In the genomic region with DNA sequence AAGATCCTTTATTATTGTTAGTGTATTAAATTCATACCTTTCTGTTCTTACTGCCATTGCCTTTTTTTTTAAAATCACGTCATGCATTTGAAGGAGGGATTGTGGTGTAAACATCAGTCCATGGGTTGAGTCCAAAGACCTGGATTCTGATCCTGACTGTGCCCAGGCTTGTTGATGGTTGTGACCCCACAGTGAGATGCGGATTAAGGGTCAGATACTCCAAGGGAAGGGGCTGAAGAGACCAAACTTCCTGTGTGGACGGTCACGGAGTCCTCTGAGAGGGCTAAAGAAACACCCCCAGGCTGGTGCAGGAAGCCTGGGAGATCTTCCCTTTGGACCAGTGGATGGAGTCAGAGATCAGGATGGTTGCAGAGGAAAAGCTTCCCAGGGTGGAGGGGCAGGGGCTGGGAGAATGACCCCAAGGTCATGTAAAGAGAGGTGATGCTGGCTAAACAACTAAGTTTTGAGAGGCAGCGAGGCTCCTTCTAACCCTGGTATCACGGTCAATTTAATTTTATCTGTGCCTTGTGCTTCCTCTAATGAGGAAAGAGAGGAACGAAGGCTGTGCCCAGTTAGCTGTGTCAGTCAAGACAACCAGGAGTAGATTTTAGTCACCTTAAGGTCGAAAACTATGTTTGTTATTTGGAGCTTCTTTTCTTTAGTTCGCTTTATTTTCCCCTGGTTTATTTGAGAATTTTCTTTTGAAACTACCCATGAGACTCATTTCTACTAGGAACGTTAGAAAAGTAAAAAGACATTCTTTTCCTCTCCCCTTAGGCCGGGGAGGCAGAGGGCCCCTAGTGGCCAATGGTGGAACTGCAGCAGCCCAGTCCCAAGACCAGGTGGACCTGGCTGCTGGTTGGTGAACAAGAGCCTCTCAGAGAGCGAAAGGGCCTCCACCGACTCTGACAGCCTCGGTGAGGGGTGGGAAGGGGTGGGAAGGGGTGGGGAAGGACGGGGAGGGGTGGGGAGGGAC, we compare ENCODE assay signal across 8 cellular contexts. TPM values are rescaled to one million over a fixed set of nuclear protein-coding genes. Genes with fewer than 3 reads are reported as not detected.
DNase-seq lines count a peak whose midpoint lies in the region; ATAC-seq and TF ChIP-seq lines count a peak whose summit lies in the region.

No MANE protein-coding gene starts in this region.

- H3K27me3 Mint-ChIP-seq in GM23338 (ENCODE audit: insufficient read depth, low read depth, poor library complexity): peaks cover 5% of the 10 kb centered on the region
- peaks cover 12% of the 10 kb centered on the region for H3K27me3 Mint-ChIP-seq in activated T-helper 1 cell treated with anti-CD3 and anti-CD28 coated beads, Interleukin-12 subunit alpha, Interleukin-12 subunit beta, Interleukin-2, Interleukin-4 antibody, amounts not matched to agents 30 ng/mL and 10 ng/mL and 1 ng/mL, durations not matched to agents 14 hours and 24 hours and 36 hours (ENCODE audit: insufficient read depth)

- H3K4me3 ChIP-seq in GM23338 (no peak overlapping the region), fibroblast of pulmonary artery (replicated peaks; ENCODE audit: low read depth, low read length) (no peak overlapping the region), neuronal stem cell (ENCODE audit: low read length in 2 of 2) (no peak overlapping the region)

- peaks cover 7% of the 10 kb centered on the region; the same call in 1 of the 2 replicates for H3K4me1 ChIP-seq in GM23338 (ENCODE audit: insufficient read depth)
- H3K4me1 ChIP-seq in neuronal stem cell (ENCODE audit: control insufficient read depth in 2 of 2, insufficient read depth in 1 of 2, low read depth in 1 of 2, low read length in 2 of 2): peaks cover 6 to 9% of the 10 kb centered on the region in 2 donors

- H2AK5ac ChIP-seq in neuronal stem cell (ENCODE audit: low read depth, low read length): no peak overlapping the region

- no peak overlapping the region for H2BK120ac ChIP-seq in neuronal stem cell (ENCODE audit: low read depth, low read length)

- TF ChIP-seq CTCF in GM23338 (conservative IDR thresholded peaks at IDR 0.05; ENCODE audit: low read depth in 2 of 2) (peak; percentile 86 to 97), fibroblast of pulmonary artery (IDR thresholded peaks at IDR 0.05; ENCODE audit: low read length, missing control alignments) (peak; percentile 98)

- H3K9me3 ChIP-seq in neuronal stem cell (replicated peaks in 1 of 2; ENCODE audit: control insufficient read depth in 2 of 2, insufficient read depth in 1 of 2, low read depth in 1 of 2, low read length in 2 of 2): no peaks in the 10 kb centered on the region

- DNase-seq in EL (peak; percentile 82), GM23338 (ENCODE audit: low spot score) (peak; percentile 96), LHCN-M2 (ENCODE audit: low read depth) (peak; percentile 70), RPMI8226 (peak; percentile 91), fibroblast of pulmonary artery (ENCODE audit: low read depth) (peak; percentile 89), neuronal stem cell (ENCODE audit: low spot score) (peak; percentile 79), substantia nigra (lab: John Stamatoyannopoulos, UW) (peak in 42 of 49 donors; percentile 11 to 82 (median 57))
- DNase-seq in activated T-helper 1 cell treated with anti-CD3 and anti-CD28 coated beads, Interleukin-12 subunit alpha, Interleukin-12 subunit beta, Interleukin-2, Interleukin-4 antibody, amounts not matched to agents 30 ng/mL and 10 ng/mL and 1 ng/mL, durations not matched to agents 14 hours and 24 hours and 36 hours (ENCODE audit: low spot score): peak; percentile 72

- H3K9me2 ChIP-seq in GM23338 (ENCODE audit: insufficient read depth): no peaks in the 10 kb centered on the region

- H3K27ac ChIP-seq in GM23338 (ENCODE audit: low read depth) (no peak overlapping the region), neuronal stem cell (replicated peaks; ENCODE audit: low read length) (no peak overlapping the region), substantia nigra (ENCODE audit: low read depth, low read length, poor library complexity, severe bottlenecking) (no peak overlapping the region)

- no peak overlapping the region for H2BK15ac ChIP-seq in neuronal stem cell (ENCODE audit: low read length)

- peak; percentile 99 for ATAC-seq in GM23338

- H3K14ac ChIP-seq in neuronal stem cell (ENCODE audit: low read length): no peak overlapping the region

- no peak overlapping the region for H2BK5ac ChIP-seq in neuronal stem cell (ENCODE audit: low read length)

- H3F3A ChIP-seq in GM23338 (replicated peaks; ENCODE audit: low read depth): no peaks in the 10 kb centered on the region

- H4K91ac ChIP-seq in neuronal stem cell (ENCODE audit: low read depth, low read length, poor library complexity): no peak overlapping the region

- H2AFZ ChIP-seq in GM23338: peak overlapping the region; percentile 82; the same call in 1 of the 2 replicates
- peak overlapping the region; percentile 75 for H2AFZ ChIP-seq in neuronal stem cell (ENCODE audit: low read length)

- H3K27me3 ChIP-seq in GM23338 (ENCODE audit: insufficient read depth): no peaks in the 10 kb centered on the region
- peaks cover 0 to 3% (median 0%) of the 10 kb centered on the region in 3 experiments for H3K27me3 ChIP-seq in neuronal stem cell (ENCODE audit: control insufficient read depth in 3 of 3, insufficient read depth in 3 of 3, low read depth in 1 of 3, low read length in 3 of 3)

- H3K79me1 ChIP-seq in neuronal stem cell (ENCODE audit: low read depth, low read length): no peaks in the 10 kb centered on the region

- H4K8ac ChIP-seq in neuronal stem cell (ENCODE audit: low read depth, low read length): peak overlapping the region; percentile 26

- H3K9ac ChIP-seq in neuronal stem cell (ENCODE audit: low read depth, low read length, poor library complexity): no peak overlapping the region

- H3K4me2 ChIP-seq in GM23338 (peak overlapping the region; percentile 29; the same call in 1 of the 2 replicates), neuronal stem cell (ENCODE audit: insufficient read depth, low read length, poor library complexity, severe bottlenecking) (no peak overlapping the region)

- H3K9me3 Mint-ChIP-seq in GM23338: no peaks in the 10 kb centered on the region
- H3K9me3 Mint-ChIP-seq in activated T-helper 1 cell treated with anti-CD3 and anti-CD28 coated beads, Interleukin-12 subunit alpha, Interleukin-12 subunit beta, Interleukin-2, Interleukin-4 antibody, amounts not matched to agents 30 ng/mL and 10 ng/mL and 1 ng/mL, durations not matched to agents 14 hours and 24 hours and 36 hours: no peaks in the 10 kb centered on the region

- H2BK12ac ChIP-seq in neuronal stem cell (ENCODE audit: low read length): no peak overlapping the region

- H3K79me2 ChIP-seq in GM23338 (replicated peaks; ENCODE audit: insufficient read depth): no peaks in the 10 kb centered on the region

- H3K4me1 Mint-ChIP-seq in GM23338: peaks cover 7% of the 10 kb centered on the region
- H3K4me1 Mint-ChIP-seq in activated T-helper 1 cell treated with anti-CD3 and anti-CD28 coated beads, Interleukin-12 subunit alpha, Interleukin-12 subunit beta, Interleukin-2, Interleukin-4 antibody, amounts not matched to agents 30 ng/mL and 10 ng/mL and 1 ng/mL, durations not matched to agents 14 hours and 24 hours and 36 hours (ENCODE audit: low read depth): peaks cover 15% of the 10 kb centered on the region

- H4K20me1 ChIP-seq in GM23338 (replicated peaks; ENCODE audit: insufficient read depth): no peaks in the 10 kb centered on the region

- no peak overlapping the region for H3K4ac ChIP-seq in neuronal stem cell (ENCODE audit: low read length)

- H3K27ac Mint-ChIP-seq in GM23338: no peak overlapping the region
- no peak overlapping the region for H3K27ac Mint-ChIP-seq in activated T-helper 1 cell treated with anti-CD3 and anti-CD28 coated beads, Interleukin-12 subunit alpha, Interleukin-12 subunit beta, Interleukin-2, Interleukin-4 antibody, amounts not matched to agents 30 ng/mL and 10 ng/mL and 1 ng/mL, durations not matched to agents 14 hours and 24 hours and 36 hours

- H3K23ac ChIP-seq in neuronal stem cell (ENCODE audit: low read depth, low read length, poor library complexity): no peak overlapping the region

- H3K18ac ChIP-seq in neuronal stem cell (ENCODE audit: low read length): no peak overlapping the region

- no peak overlapping the region for H3K4me3 Mint-ChIP-seq in GM23338
- no peak overlapping the region for H3K4me3 Mint-ChIP-seq in activated T-helper 1 cell treated with anti-CD3 and anti-CD28 coated beads, Interleukin-12 subunit alpha, Interleukin-12 subunit beta, Interleukin-2, Interleukin-4 antibody, amounts not matched to agents 30 ng/mL and 10 ng/mL and 1 ng/mL, durations not matched to agents 14 hours and 24 hours and 36 hours

- intact Hi-C loops in activated T-helper 1 cell treated with anti-CD3 and anti-CD28 coated beads, Interleukin-12 subunit alpha, Interleukin-12 subunit beta, Interleukin-2, Interleukin-4 antibody, amounts not matched to agents 30 ng/mL and 10 ng/mL and 1 ng/mL, durations not matched to agents 14 hours and 24 hours and 36 hours (cut with micrococcal nuclease): loop anchor here (2.0 kb wide), 1 partner anchor 61 kb away; no protein-coding TSS in a partner anchor

- H3K36me3 ChIP-seq in GM23338 (ENCODE audit: insufficient read depth): no peaks in the 10 kb centered on the region
- H3K36me3 ChIP-seq in neuronal stem cell (replicated peaks in 1 of 2; ENCODE audit: control insufficient read depth in 2 of 2, insufficient read depth in 2 of 2, low read length in 2 of 2): no peaks in the 10 kb centered on the region

- H3K36me3 Mint-ChIP-seq in GM23338 (ENCODE audit: low read depth): no peaks in the 10 kb centered on the region
- H3K36me3 Mint-ChIP-seq in activated T-helper 1 cell treated with anti-CD3 and anti-CD28 coated beads, Interleukin-12 subunit alpha, Interleukin-12 subunit beta, Interleukin-2, Interleukin-4 antibody, amounts not matched to agents 30 ng/mL and 10 ng/mL and 1 ng/mL, durations not matched to agents 14 hours and 24 hours and 36 hours (ENCODE audit: low read depth): no peaks in the 10 kb centered on the region

- WGBS in neuronal stem cell (ENCODE audit: extremely low coverage in 2 of 2, insufficient read length in 2 of 2, insufficient replicate concordance in 1 of 2), 2 donors: no CpG with 5 or more reads among the region's 15 CpGs

RNA-seq across cellular contexts. Expression of a gene that starts 8.7 kb away (rescaled TPM):
- 11.6 and 13.6 TPM in 2 replicates for total RNA-seq in GM23338 (2014; rRNA removed; shearing (Covaris generic))
- polyA plus RNA-seq in GM23338 (2016; fragmentation: Nextera tagmentation; extraction: Ambion mirVana): 6.7 and 7.9 TPM in 2 replicates
- total RNA-seq in LHCN-M2 (2014; rRNA removed): 12.7 and 17.9 TPM in 2 replicates
- polyA plus RNA-seq in LHCN-M2 (2012): 11.8 TPM
- 0.41 and 0.42 TPM in 2 replicates for total RNA-seq in activated T-helper 1 cell treated with anti-CD3 and anti-CD28 coated beads, Interleukin-12 subunit alpha, Interleukin-12 subunit beta, Interleukin-2, Interleukin-4 antibody, amounts not matched to agents 30 ng/mL and 10 ng/mL and 1 ng/mL, durations not matched to agents 14 hours and 24 hours and 36 hours
- 19.6 TPM for polyA plus RNA-seq in neuronal stem cell (2013, experiment 1 of 2)
- polyA plus RNA-seq in neuronal stem cell (2013, experiment 2 of 2): 19.7 TPM

RNA-seq across cellular contexts. Expression of a gene that starts 33.3 kb away (rescaled TPM):
- 15.9 and 17.1 TPM in 2 replicates for total RNA-seq in GM23338 (2014; rRNA removed; shearing (Covaris generic))
- 32.0 and 32.8 TPM in 2 replicates for polyA plus RNA-seq in GM23338 (2016; fragmentation: Nextera tagmentation; extraction: Ambion mirVana)
- total RNA-seq in LHCN-M2 (2014; rRNA removed): 28.8 and 36.1 TPM in 2 replicates
- polyA plus RNA-seq in LHCN-M2 (2012): 22.1 TPM
- 42.8 and 45.7 TPM in 2 replicates for total RNA-seq in activated T-helper 1 cell treated with anti-CD3 and anti-CD28 coated beads, Interleukin-12 subunit alpha, Interleukin-12 subunit beta, Interleukin-2, Interleukin-4 antibody, amounts not matched to agents 30 ng/mL and 10 ng/mL and 1 ng/mL, durations not matched to agents 14 hours and 24 hours and 36 hours
- polyA plus RNA-seq in neuronal stem cell (2013, experiment 1 of 2): 28.7 TPM
- polyA plus RNA-seq in neuronal stem cell (2013, experiment 2 of 2): 29.4 TPM
